Comparison of ENCODE assay signal across 8 cellular contexts in genomic region chr17:8121531-8122390, GRCh38. TPM values are rescaled to one million over a fixed set of nuclear protein-coding genes. Genes with fewer than 3 reads are reported as not detected.
DNase-seq lines count a peak whose midpoint lies in the region; ATAC-seq and TF ChIP-seq lines count a peak whose summit lies in the region.

No MANE protein-coding gene starts in this region.

- H4K20me1 ChIP-seq in osteoblast (ENCODE audit: insufficient read depth, low read length), result peaks cover 7% of the 10 kb centered on the region

- H3K27ac Mint-ChIP-seq in activated naive CD4-positive, alpha-beta T cell treated with anti-CD3 and anti-CD28 coated beads, Interleukin-2, amount 50 U/mL, for 24 hours, result no peak overlapping the region

- peak; percentile 38 for TF ChIP-seq CTCF in osteoblast (IDR thresholded peaks at IDR 0.05; ENCODE audit: extremely low read depth, low read depth, low read length)

- no peak for ATAC-seq in GM18519 (IDR thresholded peaks at IDR 0.05; ENCODE audit: low FRiP score, unreplicated experiment)

- intact Hi-C loops in cardiac septum (cut with DNase I), result loop anchor here (2.0 to 5.0 kb wide), 3 partner anchors 37 to 181 kb away; no protein-coding TSS in a partner anchor

- H3K9me3 ChIP-seq in osteoblast (ENCODE audit: low read depth, low read length), result no peaks in the 10 kb centered on the region

- no peaks in the 10 kb centered on the region for H3K79me2 ChIP-seq in osteoblast (ENCODE audit: insufficient read depth, low read length)

- H3K4me2 ChIP-seq in osteoblast (ENCODE audit: insufficient read depth, low read length), result peak overlapping the region; percentile 96

- peaks cover 45% of the 10 kb centered on the region for H3K4me1 ChIP-seq in osteoblast (ENCODE audit: insufficient read depth, low read length)

- DNase-seq in DMS 273 (lab: John Stamatoyannopoulos, UW; ENCODE audit: unreplicated experiment) (peak; percentile 83), H7 (peak; percentile 93), NCI-H748 treated with DMSO at 0.1 percent for 48 hours (lab: John Stamatoyannopoulos, UW) (peak; percentile 85), cardiac septum (ENCODE audit: low spot score) (peak; percentile 79), osteoblast (ENCODE audit: insufficient read length, low spot score, missing footprints) (peak; percentile 87), NCI-H2029 treated with DMSO at 0.1 percent for 48 hours (lab: John Stamatoyannopoulos, UW) (no peak)

- no peak overlapping the region for H3K27ac ChIP-seq in osteoblast (ENCODE audit: low read depth, low read length)

- H3K27me3 Mint-ChIP-seq in activated naive CD4-positive, alpha-beta T cell treated with anti-CD3 and anti-CD28 coated beads, Interleukin-2, amount 50 U/mL, for 24 hours, result peaks cover 17% of the 10 kb centered on the region

- H3K4me1 Mint-ChIP-seq in activated naive CD4-positive, alpha-beta T cell treated with anti-CD3 and anti-CD28 coated beads, Interleukin-2, amount 50 U/mL, for 24 hours, result peaks cover 74% of the 10 kb centered on the region

- H3K36me3 ChIP-seq in H7 (replicated peaks; ENCODE audit: control insufficient read depth, insufficient read depth, low read length), result no peaks in the 10 kb centered on the region
- H3K36me3 ChIP-seq in osteoblast (ENCODE audit: insufficient read depth, low read length), result no peaks in the 10 kb centered on the region

- peaks cover 3% of the 10 kb centered on the region for H3K36me3 Mint-ChIP-seq in activated naive CD4-positive, alpha-beta T cell treated with anti-CD3 and anti-CD28 coated beads, Interleukin-2, amount 50 U/mL, for 24 hours

- H2AFZ ChIP-seq in osteoblast (ENCODE audit: low read length), result peak overlapping the region; percentile 33

- peaks cover 65% of the 10 kb centered on the region for H3K27me3 ChIP-seq in H7 (ENCODE audit: control insufficient read depth, insufficient read depth, low read length)
- H3K27me3 ChIP-seq in osteoblast (ENCODE audit: insufficient read depth, low read length), result peaks cover 29% of the 10 kb centered on the region

- no peaks in the 10 kb centered on the region for H3K9me3 Mint-ChIP-seq in activated naive CD4-positive, alpha-beta T cell treated with anti-CD3 and anti-CD28 coated beads, Interleukin-2, amount 50 U/mL, for 24 hours

- H3K4me3 ChIP-seq in H7 (ENCODE audit: insufficient read depth, low read depth, low read length), result peak overlapping the region; percentile 74
- peak overlapping the region; percentile 72 for H3K4me3 ChIP-seq in osteoblast (ENCODE audit: insufficient read depth, low read length)

- peak overlapping the region; percentile 93 for H3K4me3 Mint-ChIP-seq in activated naive CD4-positive, alpha-beta T cell treated with anti-CD3 and anti-CD28 coated beads, Interleukin-2, amount 50 U/mL, for 24 hours

RNA-seq across cellular contexts. Expression of gene HES7, which starts 2.1 kb away (rescaled TPM):
- total RNA-seq in H7 (2014; rRNA removed; shearing (Covaris generic)), result 1.3 and 2.1 TPM in 2 replicates
- total RNA-seq in cardiac septum (0.65 TPM), osteoblast (not detected in 2 replicates)

RNA-seq across cellular contexts. Expression of gene ALOXE3, which starts 3.4 kb away (rescaled TPM):
- not detected in 2 replicates for total RNA-seq in H7 (2014; rRNA removed; shearing (Covaris generic))
- total RNA-seq in cardiac septum (not detected), osteoblast (not detected in 2 replicates)

RNA-seq across cellular contexts. Expression of gene PER1, which starts 30.4 kb away (rescaled TPM):
- total RNA-seq in H7 (2014; rRNA removed; shearing (Covaris generic)), result 19.2 and 32.4 TPM in 2 replicates
- 47.8 TPM for total RNA-seq in cardiac septum
- 11.2 and 16.6 TPM in 2 replicates for total RNA-seq in osteoblast

RNA-seq across cellular contexts. Expression of gene ALOX12B, which starts 34.2 kb away (rescaled TPM):
- not detected in 2 replicates for total RNA-seq in H7 (2014; rRNA removed; shearing (Covaris generic))
- total RNA-seq in cardiac septum, result not detected
- total RNA-seq in osteoblast, result not detected in 2 replicates

RNA-seq across cellular contexts. Expression of gene VAMP2, which starts 41.0 kb away (rescaled TPM):
- 7.3 and 10.5 TPM in 2 replicates for total RNA-seq in H7 (2014; rRNA removed; shearing (Covaris generic))
- total RNA-seq in cardiac septum (63.9 TPM), osteoblast (5.3 and 5.4 TPM in 2 replicates)
